ENCODE assay signal across 8 cellular contexts in genomic region chr1:84772428-84772943, GRCh38.
DNase-seq lines count a peak whose midpoint lies in the region; ATAC-seq and TF ChIP-seq lines count a peak whose summit lies in the region.

No MANE protein-coding gene starts in this region.

- no peaks in the 10 kb centered on the region for H3K9me3 Mint-ChIP-seq in GM23338
- no peaks in the 10 kb centered on the region for H3K9me3 Mint-ChIP-seq in activated naive CD8-positive, alpha-beta T cell treated with anti-CD3 and anti-CD28 coated beads, Interleukin-2, amount 10 ng/mL, durations not matched to agents 7 days and 5 days

- no peaks in the 10 kb centered on the region for H3K36me3 Mint-ChIP-seq in GM23338 (ENCODE audit: low read depth)
- H3K36me3 Mint-ChIP-seq in activated naive CD8-positive, alpha-beta T cell treated with anti-CD3 and anti-CD28 coated beads, Interleukin-2, amount 10 ng/mL, durations not matched to agents 7 days and 5 days, result no peaks in the 10 kb centered on the region

- H3F3A ChIP-seq in GM23338 (replicated peaks; ENCODE audit: low read depth) (no peaks in the 10 kb centered on the region), SU-DHL-6 (ENCODE audit: insufficient read depth) (no peaks in the 10 kb centered on the region)

- H3K79me2 ChIP-seq in GM23338 (replicated peaks; ENCODE audit: insufficient read depth) (no peaks in the 10 kb centered on the region), SU-DHL-6 (ENCODE audit: insufficient read depth, low read length) (no peaks in the 10 kb centered on the region)

- no peaks in the 10 kb centered on the region for H3K9me3 ChIP-seq in SU-DHL-6 (ENCODE audit: insufficient read depth, low read length)
- no peaks in the 10 kb centered on the region for H3K9me3 ChIP-seq in heart left ventricle

- ATAC-seq in GM23338 (peak; percentile 88), heart left ventricle (peak; percentile 78 to 91 (median 88)), HG02588 (IDR thresholded peaks at IDR 0.05; ENCODE audit: unreplicated experiment) (no peak)
- ATAC-seq in activated naive CD8-positive, alpha-beta T cell treated with anti-CD3 and anti-CD28 coated beads, Interleukin-2, amount 10 ng/mL, durations not matched to agents 7 days and 5 days (ENCODE audit: low read depth), result peak; percentile 66

- peaks cover 6% of the 10 kb centered on the region; the same call in 1 of the 3 replicates for H3K4me1 Mint-ChIP-seq in GM23338
- peaks cover 5% of the 10 kb centered on the region for H3K4me1 Mint-ChIP-seq in activated naive CD8-positive, alpha-beta T cell treated with anti-CD3 and anti-CD28 coated beads, Interleukin-2, amount 10 ng/mL, durations not matched to agents 7 days and 5 days

- H3K4me2 ChIP-seq in GM23338 (no peak overlapping the region), SU-DHL-6 (ENCODE audit: low read depth, low read length, poor library complexity, severe bottlenecking) (no peak overlapping the region)

- H3K27ac ChIP-seq in GM23338 (ENCODE audit: low read depth) (no peak overlapping the region), SU-DHL-6 (ENCODE audit: low read depth, low read length) (no peak overlapping the region), heart left ventricle (no peak overlapping the region)

- POLR2A ChIA-PET in activated naive CD8-positive, alpha-beta T cell treated with anti-CD3 and anti-CD28 coated beads, Interleukin-2, amount 10 ng/mL, durations not matched to agents 7 days and 5 days (lab: Charles Lee), result no interaction called here

- H4K20me1 ChIP-seq in GM23338 (replicated peaks; ENCODE audit: insufficient read depth), result no peaks in the 10 kb centered on the region
- no peaks in the 10 kb centered on the region for H4K20me1 ChIP-seq in SU-DHL-6 (ENCODE audit: low read depth, low read length)

- intact Hi-C loops in heart left ventricle (cut with DNase I), result loop anchor here in 9 of 10 donors (2.0 to 10.0 kb wide), 10 partner anchors 160 to 840 kb away; no protein-coding TSS in a partner anchor

- no peaks in the 10 kb centered on the region; the same call in 1 of the 2 replicates for H3K4me1 ChIP-seq in GM23338 (ENCODE audit: insufficient read depth)
- peaks cover 0 to 3% (median 0%) of the 10 kb centered on the region in 12 donors for H3K4me1 ChIP-seq in heart left ventricle

- H3K27me3 ChIP-seq in GM23338 (ENCODE audit: insufficient read depth), result no peaks in the 10 kb centered on the region
- H3K27me3 ChIP-seq in SU-DHL-6 (ENCODE audit: low read length), result no peaks in the 10 kb centered on the region
- peaks cover 0 to 8% (median 0%) of the 10 kb centered on the region in 9 donors for H3K27me3 ChIP-seq in heart left ventricle

- H3K27me3 Mint-ChIP-seq in GM23338 (ENCODE audit: insufficient read depth, low read depth, poor library complexity), result peaks cover 6% of the 10 kb centered on the region
- peaks cover 19% of the 10 kb centered on the region for H3K27me3 Mint-ChIP-seq in activated naive CD8-positive, alpha-beta T cell treated with anti-CD3 and anti-CD28 coated beads, Interleukin-2, amount 10 ng/mL, durations not matched to agents 7 days and 5 days

- WGBS in heart left ventricle, 4 donors, result 9 to 12% (median 11%) methylated on average over 6 of the region's 6 CpGs

- H3K36me3 ChIP-seq in GM23338 (ENCODE audit: insufficient read depth) (no peaks in the 10 kb centered on the region), SU-DHL-6 (ENCODE audit: low read length) (no peaks in the 10 kb centered on the region), heart left ventricle (no peaks in the 10 kb centered on the region)

- peak; percentile 78 for DNase-seq in EL
- DNase-seq in GM23338 (ENCODE audit: low spot score), result peak; percentile 93
- DNase-seq in MV-4-11 (lab: John Stamatoyannopoulos, UW), result peak; percentile 57
- peak; percentile 67 for DNase-seq in activated naive CD8-positive, alpha-beta T cell treated with anti-CD3 and anti-CD28 coated beads, Interleukin-2, amount 10 ng/mL, durations not matched to agents 7 days and 5 days
- peak; percentile 73 to 79 (median 76) for DNase-seq in heart left ventricle
- peak; percentile 71 for DNase-seq in renal cortical epithelial cell (ENCODE audit: low read depth)

- H3K27ac Mint-ChIP-seq in GM23338, result no peak overlapping the region
- no peak overlapping the region for H3K27ac Mint-ChIP-seq in activated naive CD8-positive, alpha-beta T cell treated with anti-CD3 and anti-CD28 coated beads, Interleukin-2, amount 10 ng/mL, durations not matched to agents 7 days and 5 days

- TF ChIP-seq CTCF in GM23338 (conservative IDR thresholded peaks at IDR 0.05; ENCODE audit: low read depth in 2 of 2) (peak; percentile 93 to 95), SU-DHL-6 (IDR thresholded peaks at IDR 0.05; ENCODE audit: insufficient read depth, low read length, poor library complexity, severe bottlenecking) (peak; percentile 85), heart left ventricle (IDR thresholded peaks at IDR 0.05) (peak; percentile 82 to 96 (median 94))

- H3K4me3 Mint-ChIP-seq in GM23338, result no peak overlapping the region
- no peak overlapping the region for H3K4me3 Mint-ChIP-seq in activated naive CD8-positive, alpha-beta T cell treated with anti-CD3 and anti-CD28 coated beads, Interleukin-2, amount 10 ng/mL, durations not matched to agents 7 days and 5 days

- H3K4me3 ChIP-seq in GM23338 (no peak overlapping the region), SU-DHL-6 (ENCODE audit: insufficient read depth, low read length, poor library complexity, severe bottlenecking) (no peak overlapping the region), heart left ventricle (no peak overlapping the region)

- H3K9ac ChIP-seq in SU-DHL-6 (ENCODE audit: low read length), result no peak overlapping the region

- H3K9me2 ChIP-seq in GM23338 (ENCODE audit: insufficient read depth) (peaks cover 3% of the 10 kb centered on the region; the same call in 1 of the 2 replicates), SU-DHL-6 (replicated peaks; ENCODE audit: insufficient read depth, low read length) (no peaks in the 10 kb centered on the region)

- no peak for TF ChIP-seq POLR2A in heart left ventricle (IDR thresholded peaks at IDR 0.05)

- H2AFZ ChIP-seq in GM23338, result no peak overlapping the region; the same call in 1 of the 2 replicates
- no peak overlapping the region for H2AFZ ChIP-seq in SU-DHL-6 (ENCODE audit: low read depth, low read length, severe bottlenecking)

TF ChIP-seq in GM23338, 12 proteins besides CTCF, POLR2A, EP300 and RAD21:
- TF ChIP-seq REST (IDR thresholded peaks at IDR 0.05; ENCODE audit: unreplicated experiment) (no peak), ZNF331 (CRISPR knock-in tag; IDR thresholded peaks at IDR 0.05; ENCODE audit: low read depth) (no peak), ZNF114 (CRISPR knock-in tag; IDR thresholded peaks at IDR 0.05) (no peak), JUNB (IDR thresholded peaks at IDR 0.05; ENCODE audit: unreplicated experiment) (no peak), CREB1 (CRISPR knock-in tag; IDR thresholded peaks at IDR 0.05; ENCODE audit: low read depth) (no peak)
